ENCODE assay signal across 12 cellular contexts in genomic region chr11:31809543-31809856, GRCh38. TPM values are rescaled to one million over a fixed set of nuclear protein-coding genes. Genes with fewer than 3 reads are reported as not detected.
A peak's percentile ranks its signal among the peaks of the same experiment; 100 is the strongest.
DNase-seq lines count a peak whose midpoint lies in the region; ATAC-seq and TF ChIP-seq lines count a peak whose summit lies in the region.
"Had no signal": no experiment of that assay in that cellular context is flagged by ENCODE, and none has a peak within 500 bp of the region (broad histone marks: within the 10 kb centered on the region; RNA-seq: fewer than 3 reads in every experiment).

No MANE protein-coding gene starts in this region.

- peaks cover 40% of the 10 kb centered on the region for H3K4me1 ChIP-seq in hepatocyte (ENCODE audit: insufficient read depth)

- no peak overlapping the region for H2AFZ ChIP-seq in hepatocyte

- CTCF ChIA-PET in WTC11 (lab: Charles Lee), result interaction anchor here (1.4 to 1.6 kb wide), 4 partner anchors 10 to 198 kb away, joined by 3 to 15 read pairs (median 6); no protein-coding TSS in a partner anchor

- no peaks in the 10 kb centered on the region for H3K36me3 ChIP-seq in hepatocyte (replicated peaks; ENCODE audit: insufficient read depth, low read depth)
- H3K36me3 ChIP-seq: spleen had no signal

- no peak overlapping the region for H3K27ac Mint-ChIP-seq in WTC11
- H3K27ac Mint-ChIP-seq in stimulated activated memory B cell treated with anti-CD40 and anti-IgM and Interleukin-4, amounts not matched to agents 10 μg/mL and 1 μg/mL and 100 μg/mL, for 72 hours, result no peak overlapping the region

- no peak overlapping the region for H3K27ac ChIP-seq in hepatocyte
- H3K27ac ChIP-seq: spleen had no signal

- H3K4me3 ChIP-seq in hepatocyte, result no peak overlapping the region

- no peaks in the 10 kb centered on the region for H3K9me3 ChIP-seq in hepatocyte (ENCODE audit: low read depth)

- POLR2A ChIA-PET in WTC11 (lab: Charles Lee), result no interaction called here

- H3K9me3 Mint-ChIP-seq in activated T-cell treated with anti-CD3 and anti-CD28 coated beads, Interleukin-2, amount 50 U/mL, for 4 hours, result no peaks in the 10 kb centered on the region
- H3K9me3 Mint-ChIP-seq in WTC11, result no peaks in the 10 kb centered on the region
- peaks cover 5% of the 10 kb centered on the region for H3K9me3 Mint-ChIP-seq in stimulated activated memory B cell treated with anti-CD40 and anti-IgM and Interleukin-4, amounts not matched to agents 10 μg/mL and 1 μg/mL and 100 μg/mL, for 72 hours

- no peak for DNase-seq in activated T-cell treated with anti-CD3 and anti-CD28 coated beads, Interleukin-2, amount 50 U/mL, for 4 hours
- no peak for DNase-seq in activated T-cell treated with anti-CD3 and anti-CD28 coated beads, Interleukin-2, amount 50 U/mL, for 48 hours
- DNase-seq in WTC11 (ENCODE audit: low spot score) (no peak), hepatocyte (ENCODE audit: low spot score) (no peak), NCI-H82 treated with DMSO at 0.1 percent for 48 hours (lab: John Stamatoyannopoulos, UW; ENCODE audit: unreplicated experiment) (no peak), NCI-H1694 (lab: John Stamatoyannopoulos, UW) (no peak), iPS-NIHi11 (ENCODE audit: low spot score) (no peak)
- DNase-seq: left colon, NCI-H187, SHP77 treated with DMSO at 0.1 percent for 48 hours had no signal

- H3K27me3 ChIP-seq in hepatocyte, result peaks cover 100% of the 10 kb centered on the region

- H3K9me2 ChIP-seq in hepatocyte (replicated peaks; ENCODE audit: insufficient read depth), result no peaks in the 10 kb centered on the region

- TF ChIP-seq CTCF in WTC11 (IDR thresholded peaks at IDR 0.05) (no peak), hepatocyte (IDR thresholded peaks at IDR 0.05; ENCODE audit: poor library complexity) (no peak)

- peak overlapping the region; percentile 83 for H3K4me2 ChIP-seq in hepatocyte

- no peaks in the 10 kb centered on the region for H4K20me1 ChIP-seq in hepatocyte (ENCODE audit: insufficient read depth, poor library complexity, severe bottlenecking)

- 12% methylated on average over 6 of the region's 6 CpGs for WGBS in hepatocyte (ENCODE audit: low lambda C conversion rate, missing lambda C conversion rate)

- no peak for ATAC-seq in activated T-cell treated with anti-CD3 and anti-CD28 coated beads, Interleukin-2, amount 50 U/mL, for 4 hours
- no peak for ATAC-seq in WTC11
- no peak for ATAC-seq in stimulated activated memory B cell treated with anti-CD40 and anti-IgM and Interleukin-4, amounts not matched to agents 10 μg/mL and 1 μg/mL and 100 μg/mL, for 72 hours

- H3K4me3 Mint-ChIP-seq in activated T-cell treated with anti-CD3 and anti-CD28 coated beads, Interleukin-2, amount 50 U/mL, for 4 hours, result peak overlapping the region; percentile 49
- H3K4me3 Mint-ChIP-seq in WTC11, result peak overlapping the region; percentile 63
- peak overlapping the region; percentile 24 for H3K4me3 Mint-ChIP-seq in stimulated activated memory B cell treated with anti-CD40 and anti-IgM and Interleukin-4, amounts not matched to agents 10 μg/mL and 1 μg/mL and 100 μg/mL, for 72 hours

- peaks cover 40% of the 10 kb centered on the region for H3K4me1 Mint-ChIP-seq in activated T-cell treated with anti-CD3 and anti-CD28 coated beads, Interleukin-2, amount 50 U/mL, for 4 hours (ENCODE audit: low read depth)
- H3K4me1 Mint-ChIP-seq in WTC11, result peaks cover 68% of the 10 kb centered on the region
- H3K4me1 Mint-ChIP-seq in stimulated activated memory B cell treated with anti-CD40 and anti-IgM and Interleukin-4, amounts not matched to agents 10 μg/mL and 1 μg/mL and 100 μg/mL, for 72 hours, result peaks cover 45% of the 10 kb centered on the region

- H3K27me3 Mint-ChIP-seq in activated T-cell treated with anti-CD3 and anti-CD28 coated beads, Interleukin-2, amount 50 U/mL, for 4 hours (ENCODE audit: low read depth), result peaks cover 76% of the 10 kb centered on the region
- peaks cover 100% of the 10 kb centered on the region for H3K27me3 Mint-ChIP-seq in WTC11 (ENCODE audit: low read depth)
- peaks cover 87% of the 10 kb centered on the region for H3K27me3 Mint-ChIP-seq in stimulated activated memory B cell treated with anti-CD40 and anti-IgM and Interleukin-4, amounts not matched to agents 10 μg/mL and 1 μg/mL and 100 μg/mL, for 72 hours

- H3K79me2 ChIP-seq in hepatocyte, result no peaks in the 10 kb centered on the region

- no peaks in the 10 kb centered on the region for H3K36me3 Mint-ChIP-seq in activated T-cell treated with anti-CD3 and anti-CD28 coated beads, Interleukin-2, amount 50 U/mL, for 4 hours (ENCODE audit: insufficient read depth)
- H3K36me3 Mint-ChIP-seq in WTC11, result no peaks in the 10 kb centered on the region
- H3K36me3 Mint-ChIP-seq in stimulated activated memory B cell treated with anti-CD40 and anti-IgM and Interleukin-4, amounts not matched to agents 10 μg/mL and 1 μg/mL and 100 μg/mL, for 72 hours, result peaks cover 7% of the 10 kb centered on the region

TF ChIP-seq in WTC11, 78 proteins besides CTCF, POLR2A, EP300 and RAD21:
- TF ChIP-seq TP53 (CRISPR knock-in tag; IDR thresholded peaks at IDR 0.05) (no peak), ELF4 (CRISPR knock-in tag; IDR thresholded peaks at IDR 0.05; ENCODE audit: low read depth) (no peak), CBFB (CRISPR knock-in tag; IDR thresholded peaks at IDR 0.05; ENCODE audit: low read depth) (no peak), TEAD1 (CRISPR knock-in tag; IDR thresholded peaks at IDR 0.05) (no peak), CREB1 (CRISPR knock-in tag; IDR thresholded peaks at IDR 0.05) (no peak), ZNF396 (CRISPR knock-in tag; IDR thresholded peaks at IDR 0.05; ENCODE audit: borderline replicate concordance) (no peak), EMX1 (CRISPR knock-in tag; IDR thresholded peaks at IDR 0.05) (no peak), ZNF317 (CRISPR knock-in tag; IDR thresholded peaks at IDR 0.05; ENCODE audit: borderline replicate concordance, low read depth) (no peak), SMAD4 (CRISPR knock-in tag; IDR thresholded peaks at IDR 0.05) (no peak), SMAD3 (CRISPR knock-in tag; IDR thresholded peaks at IDR 0.05; ENCODE audit: borderline replicate concordance) (no peak), ATF2 (CRISPR knock-in tag; IDR thresholded peaks at IDR 0.05; ENCODE audit: borderline replicate concordance, low read depth) (no peak), KAT7 (CRISPR knock-in tag; IDR thresholded peaks at IDR 0.05; ENCODE audit: borderline replicate concordance) (no peak), ESRRA (CRISPR knock-in tag; IDR thresholded peaks at IDR 0.05; ENCODE audit: borderline replicate concordance) (no peak)
- TF ChIP-seq, protein P1, sequence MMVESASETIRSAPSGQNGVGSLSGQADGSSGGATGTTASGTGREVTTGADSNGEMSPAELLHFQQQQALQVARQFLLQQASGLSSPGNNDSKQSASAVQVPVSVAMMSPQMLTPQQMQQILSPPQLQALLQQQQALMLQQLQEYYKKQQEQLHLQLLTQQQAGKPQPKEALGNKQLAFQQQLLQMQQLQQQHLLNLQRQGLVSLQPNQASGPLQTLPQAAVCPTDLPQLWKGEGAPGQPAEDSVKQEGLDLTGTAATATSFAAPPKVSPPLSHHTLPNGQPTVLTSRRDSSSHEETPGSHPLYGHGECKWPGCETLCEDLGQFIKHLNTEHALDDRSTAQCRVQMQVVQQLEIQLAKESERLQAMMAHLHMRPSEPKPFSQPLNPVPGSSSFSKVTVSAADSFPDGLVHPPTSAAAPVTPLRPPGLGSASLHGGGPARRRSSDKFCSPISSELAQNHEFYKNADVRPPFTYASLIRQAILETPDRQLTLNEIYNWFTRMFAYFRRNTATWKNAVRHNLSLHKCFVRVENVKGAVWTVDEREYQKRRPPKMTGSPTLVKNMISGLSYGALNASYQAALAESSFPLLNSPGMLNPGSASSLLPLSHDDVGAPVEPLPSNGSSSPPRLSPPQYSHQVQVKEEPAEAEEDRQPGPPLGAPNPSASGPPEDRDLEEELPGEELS (CRISPR knock-in tag; IDR thresholded peaks at IDR 0.05), result no peak
- TF ChIP-seq, protein P2, sequence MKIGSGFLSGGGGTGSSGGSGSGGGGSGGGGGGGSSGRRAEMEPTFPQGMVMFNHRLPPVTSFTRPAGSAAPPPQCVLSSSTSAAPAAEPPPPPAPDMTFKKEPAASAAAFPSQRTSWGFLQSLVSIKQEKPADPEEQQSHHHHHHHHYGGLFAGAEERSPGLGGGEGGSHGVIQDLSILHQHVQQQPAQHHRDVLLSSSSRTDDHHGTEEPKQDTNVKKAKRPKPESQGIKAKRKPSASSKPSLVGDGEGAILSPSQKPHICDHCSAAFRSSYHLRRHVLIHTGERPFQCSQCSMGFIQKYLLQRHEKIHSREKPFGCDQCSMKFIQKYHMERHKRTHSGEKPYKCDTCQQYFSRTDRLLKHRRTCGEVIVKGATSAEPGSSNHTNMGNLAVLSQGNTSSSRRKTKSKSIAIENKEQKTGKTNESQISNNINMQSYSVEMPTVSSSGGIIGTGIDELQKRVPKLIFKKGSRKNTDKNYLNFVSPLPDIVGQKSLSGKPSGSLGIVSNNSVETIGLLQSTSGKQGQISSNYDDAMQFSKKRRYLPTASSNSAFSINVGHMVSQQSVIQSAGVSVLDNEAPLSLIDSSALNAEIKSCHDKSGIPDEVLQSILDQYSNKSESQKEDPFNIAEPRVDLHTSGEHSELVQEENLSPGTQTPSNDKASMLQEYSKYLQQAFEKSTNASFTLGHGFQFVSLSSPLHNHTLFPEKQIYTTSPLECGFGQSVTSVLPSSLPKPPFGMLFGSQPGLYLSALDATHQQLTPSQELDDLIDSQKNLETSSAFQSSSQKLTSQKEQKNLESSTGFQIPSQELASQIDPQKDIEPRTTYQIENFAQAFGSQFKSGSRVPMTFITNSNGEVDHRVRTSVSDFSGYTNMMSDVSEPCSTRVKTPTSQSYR (CRISPR knock-in tag; IDR thresholded peaks at IDR 0.05), result no peak
TF ChIP-seq in WTC11: peak in this region for 0.

RNA-seq across cellular contexts. Expression of gene PAX6, which starts 1.6 kb away (rescaled TPM):
- not detected for total RNA-seq in activated T-cell treated with anti-CD3 and anti-CD28 coated beads, Interleukin-2, amount 50 U/mL, for 4 hours
- 0.18 to 3.3 TPM (median 0.30 TPM) in 3 replicates for total RNA-seq in WTC11 (2021)
- total RNA-seq in hepatocyte, result 0.12 and 0.70 TPM in 2 replicates
- 0.21 TPM in 1 of 2 replicates, not detected in the other for polyA plus RNA-seq in hepatocyte
- total RNA-seq: spleen had no signal
